3 cellular contexts compared by ENCODE assay signal in genomic region chr12:124751654-124752355, GRCh38.
TF ChIP-seq lines count a peak whose summit lies in the region.

No MANE protein-coding gene starts in this region.

TF ChIP-seq in K562, 482 proteins besides CTCF, POLR2A, EP300 and RAD21 (continues in another document):
- no peak for TF ChIP-seq ZNF407 (IDR thresholded peaks at IDR 0.05; ENCODE audit: low read depth)
- no peak for TF ChIP-seq TOE1 (IDR thresholded peaks at IDR 0.05; ENCODE audit: borderline replicate concordance)
- no peak for TF ChIP-seq TOE1 (CRISPR knock-in tag; IDR thresholded peaks at IDR 0.05; ENCODE audit: borderline replicate concordance, low read depth)
- no peak for TF ChIP-seq ZNF436 (CRISPR knock-in tag; IDR thresholded peaks at IDR 0.05)
- TF ChIP-seq ZNF121 (CRISPR knock-in tag; conservative IDR thresholded peaks at IDR 0.05): 0 out of 2 replicates have a peak, but pooled peaks have one; percentile 31
- no peak for TF ChIP-seq FOXA3 (CRISPR knock-in tag; conservative IDR thresholded peaks at IDR 0.05 in 1 of 2, IDR thresholded peaks at IDR 0.05 in 1 of 2)
- TF ChIP-seq CSDE1 (IDR thresholded peaks at IDR 0.05): no peak
- TF ChIP-seq NCOA6 (IDR thresholded peaks at IDR 0.05): no peak
- peak; percentile 73; the same call in 1 of the 2 replicates for TF ChIP-seq ZKSCAN8 (CRISPR knock-in tag; IDR thresholded peaks at IDR 0.05)
- TF ChIP-seq CTBP1 (IDR thresholded peaks at IDR 0.05; ENCODE audit: borderline replicate concordance): no peak
- peak; percentile 81 for TF ChIP-seq ZNF12 (CRISPR knock-in tag; IDR thresholded peaks at IDR 0.05)

TF ChIP-seq in liver, 16 proteins besides CTCF, POLR2A, EP300 and RAD21 (continued from another document):
- no peak for TF ChIP-seq ATF3 (IDR thresholded peaks at IDR 0.05)
- TF ChIP-seq TAF1 (conservative IDR thresholded peaks at IDR 0.05): no peak
- no peak for TF ChIP-seq FOXA1 (IDR thresholded peaks at IDR 0.05)
- TF ChIP-seq YY1 (IDR thresholded peaks at IDR 0.05): no peak
- no peak for TF ChIP-seq JUND (IDR thresholded peaks at IDR 0.05)
- TF ChIP-seq SP1 (IDR thresholded peaks at IDR 0.05): no peak

TF ChIP-seq in SK-N-SH, 30 proteins besides CTCF, POLR2A, EP300 and RAD21 (continued from another document):
- no peak for TF ChIP-seq PBX3 (IDR thresholded peaks at IDR 0.05)
- no peak for TF ChIP-seq ZBTB33 (IDR thresholded peaks at IDR 0.05; ENCODE audit: borderline replicate concordance, low read depth)
- TF ChIP-seq RFX5 (IDR thresholded peaks at IDR 0.05; ENCODE audit: low read length): no peak
- TF ChIP-seq SMC3 (IDR thresholded peaks at IDR 0.05; ENCODE audit: low read depth, low read length): no peak
- TF ChIP-seq SIN3A (IDR thresholded peaks at IDR 0.05; ENCODE audit: borderline replicate concordance, low read depth, low read length): no peak
- TF ChIP-seq NFIC (IDR thresholded peaks at IDR 0.05; ENCODE audit: borderline replicate concordance): no peak
- no peak for TF ChIP-seq YY1 (IDR thresholded peaks at IDR 0.05; ENCODE audit: low read depth)
- no peak for TF ChIP-seq GATA2 (CRISPR knock-in tag; IDR thresholded peaks at IDR 0.05)
- TF ChIP-seq MXI1 (IDR thresholded peaks at IDR 0.05; ENCODE audit: low read depth, low read length): no peak
- TF ChIP-seq TAF1 (IDR thresholded peaks at IDR 0.05; ENCODE audit: borderline replicate concordance, low read depth, low read length): no peak
- TF ChIP-seq REST (IDR thresholded peaks at IDR 0.05; ENCODE audit: low read depth, low read length): no peak
- TF ChIP-seq TEAD4 (IDR thresholded peaks at IDR 0.05; ENCODE audit: borderline replicate concordance, insufficient read depth): no peak
- TF ChIP-seq FOSL2 (IDR thresholded peaks at IDR 0.05; ENCODE audit: borderline replicate concordance, low read depth): no peak
- TF ChIP-seq MEF2A (IDR thresholded peaks at IDR 0.05; ENCODE audit: borderline replicate concordance, low read depth): no peak
- no peak for TF ChIP-seq IRF3 (IDR thresholded peaks at IDR 0.05; ENCODE audit: low read depth, low read length)
- TF ChIP-seq USF1 (IDR thresholded peaks at IDR 0.05; ENCODE audit: borderline replicate concordance, low read depth): no peak
- no peak for TF ChIP-seq RCOR1 (IDR thresholded peaks at IDR 0.05; ENCODE audit: low read length)
